In genomic region chr3:129522953-129523352, GRCh38 we compare ENCODE assay signal across 17 cellular contexts. TPM values are rescaled to one million over a fixed set of nuclear protein-coding genes. Genes with fewer than 3 reads are reported as not detected.
DNase-seq lines count a peak whose midpoint lies in the region; ATAC-seq and TF ChIP-seq lines count a peak whose summit lies in the region.
"Had no signal": no experiment of that assay in that cellular context is flagged by ENCODE, and none has a peak within 500 bp of the region (broad histone marks: within the 10 kb centered on the region; RNA-seq: fewer than 3 reads in every experiment).

No MANE protein-coding gene starts in this region.

- H3K4me3 Mint-ChIP-seq in activated T-helper 17 cell treated with anti-CD3 and anti-CD28 coated beads, Interleukin-2, amount 50 U/mL, for 72 hours: no peak overlapping the region
- H3K4me3 Mint-ChIP-seq in nephron: no peak overlapping the region
- H3K4me3 Mint-ChIP-seq: CD4-positive, CD25-positive, alpha-beta regulatory T cell; GM23338 had no signal

- H3K27me3 ChIP-seq in BLaER1 treated with 17β-estradiol and CSF1 and Interleukin-3, amounts not matched to agents 10 nM and 100 nM: no peaks in the 10 kb centered on the region
- H3K27me3 ChIP-seq in H7 (ENCODE audit: control insufficient read depth, insufficient read depth, low read length): no peaks in the 10 kb centered on the region
- H3K27me3 ChIP-seq: BE2C had no signal

- H3K4me1 Mint-ChIP-seq in activated T-helper 17 cell treated with anti-CD3 and anti-CD28 coated beads, Interleukin-2, amount 50 U/mL, for 72 hours: no peaks in the 10 kb centered on the region
- peaks cover 14% of the 10 kb centered on the region for H3K4me1 Mint-ChIP-seq in nephron
- H3K4me1 Mint-ChIP-seq: CD4-positive, CD25-positive, alpha-beta regulatory T cell had no signal

- no peaks in the 10 kb centered on the region for H3K9me3 Mint-ChIP-seq in activated T-helper 17 cell treated with anti-CD3 and anti-CD28 coated beads, Interleukin-2, amount 50 U/mL, for 72 hours
- H3K9me3 Mint-ChIP-seq in nephron: no peaks in the 10 kb centered on the region
- H3K9me3 Mint-ChIP-seq: CD4-positive, CD25-positive, alpha-beta regulatory T cell; GM23338 had no signal

- no peak for ATAC-seq in activated T-helper 17 cell treated with anti-CD3 and anti-CD28 coated beads, Interleukin-2, amount 50 U/mL, for 72 hours (replicated peaks)
- no peak for ATAC-seq in HG03135 (IDR thresholded peaks at IDR 0.05; ENCODE audit: unreplicated experiment)
- ATAC-seq: A549, GM23338 had no signal

- DNase-seq in H7 (peak; percentile 39), substantia nigra (lab: John Stamatoyannopoulos, UW) (no peak), GM10266 (ENCODE audit: extremely low spot score) (no peak), H4 (ENCODE audit: low spot score) (no peak)
- DNase-seq: BE2C; CD4-positive, CD25-positive, alpha-beta regulatory T cell; DMS53; GF-D8; HCEC 1CT; KG1 had no signal

- peaks cover 0 to 15% (median 0%) of the 10 kb centered on the region in 11 experiments; a peak in 4 of 22 replicates for H3K36me3 ChIP-seq in BLaER1 treated with 17β-estradiol and CSF1 and Interleukin-3, amounts not matched to agents 10 nM and 100 nM
- no peaks in the 10 kb centered on the region; the same call in 1 of the 2 replicates for H3K36me3 ChIP-seq in H7 (replicated peaks; ENCODE audit: control insufficient read depth, insufficient read depth, low read length)
- H3K36me3 ChIP-seq: BE2C had no signal

- H3K4me3 ChIP-seq in BLaER1 treated with 17β-estradiol and CSF1 and Interleukin-3, amounts not matched to agents 10 nM and 100 nM: no peak overlapping the region
- H3K4me3 ChIP-seq in H7 (ENCODE audit: insufficient read depth, low read depth, low read length): no peak overlapping the region
- H3K4me3 ChIP-seq: A549, GM23338 had no signal

- H3K9me3 ChIP-seq in BLaER1 treated with 17β-estradiol and CSF1 and Interleukin-3, amounts not matched to agents 10 nM and 100 nM (replicated peaks in 1 of 11): no peaks in the 10 kb centered on the region
- H3K9me3 ChIP-seq: A549, BE2C had no signal

- H3K9ac ChIP-seq in BLaER1 treated with 17β-estradiol and CSF1 and Interleukin-3, amounts not matched to agents 10 nM and 100 nM: no peak overlapping the region

- no peak for TF ChIP-seq CTCF in nephron (IDR thresholded peaks at IDR 0.05; ENCODE audit: unreplicated experiment in 3 of 3)
- TF ChIP-seq CTCF in GM10266 (IDR thresholded peaks at IDR 0.05; ENCODE audit: control insufficient read depth, insufficient read depth, low read depth, missing control alignments): no peak

- H3K4me1 ChIP-seq in BLaER1 treated with 17β-estradiol and CSF1 and Interleukin-3, amounts not matched to agents 10 nM and 100 nM: peaks cover 19 to 59% (median 40%) of the 10 kb centered on the region in 10 experiments; a peak in 19 of 20 replicates
- H3K4me1 ChIP-seq: A549, BE2C had no signal

- H3K27ac Mint-ChIP-seq in activated T-helper 17 cell treated with anti-CD3 and anti-CD28 coated beads, Interleukin-2, amount 50 U/mL, for 72 hours: peak overlapping the region; percentile 68
- H3K27ac Mint-ChIP-seq in nephron: peak overlapping the region in 2 of 3 experiments; percentile 15 to 26
- H3K27ac Mint-ChIP-seq: CD4-positive, CD25-positive, alpha-beta regulatory T cell; GM23338 had no signal

- peak overlapping the region in 4 of 11 experiments; percentile 15 to 32 (median 18); a peak in 4 of 22 replicates for H3K27ac ChIP-seq in BLaER1 treated with 17β-estradiol and CSF1 and Interleukin-3, amounts not matched to agents 10 nM and 100 nM
- no peak overlapping the region for H3K27ac ChIP-seq in substantia nigra (ENCODE audit: low read depth, low read length, poor library complexity, severe bottlenecking)
- H3K27ac ChIP-seq: A549, HL-60 had no signal

- no peaks in the 10 kb centered on the region for H3K36me3 Mint-ChIP-seq in activated T-helper 17 cell treated with anti-CD3 and anti-CD28 coated beads, Interleukin-2, amount 50 U/mL, for 72 hours (ENCODE audit: low read depth)
- no peaks in the 10 kb centered on the region for H3K36me3 Mint-ChIP-seq in nephron (ENCODE audit: low read depth)
- H3K36me3 Mint-ChIP-seq: CD4-positive, CD25-positive, alpha-beta regulatory T cell had no signal

- no peaks in the 10 kb centered on the region for H3K27me3 Mint-ChIP-seq in activated T-helper 17 cell treated with anti-CD3 and anti-CD28 coated beads, Interleukin-2, amount 50 U/mL, for 72 hours
- no peaks in the 10 kb centered on the region for H3K27me3 Mint-ChIP-seq in nephron (ENCODE audit: low read depth)
- H3K27me3 Mint-ChIP-seq: CD4-positive, CD25-positive, alpha-beta regulatory T cell had no signal

- peak overlapping the region; percentile 8 to 84 (median 34); a peak in 15 of 22 replicates for H3K4me2 ChIP-seq in BLaER1 treated with 17β-estradiol and CSF1 and Interleukin-3, amounts not matched to agents 10 nM and 100 nM
- H3K4me2 ChIP-seq: A549, GM23338 had no signal

- no peaks in the 10 kb centered on the region for H4K20me1 ChIP-seq in BLaER1 treated with 17β-estradiol and CSF1 and Interleukin-3, amounts not matched to agents 10 nM and 100 nM

RNA-seq across cellular contexts. Expression of gene RHO, which starts 5.5 kb away (rescaled TPM):
- 0.17 TPM in 1 of 2 replicates, not detected in the other for total RNA-seq in H7 (2014; rRNA removed; shearing (Covaris generic))
- not detected for total RNA-seq in activated T-helper 17 cell treated with anti-CD3 and anti-CD28 coated beads, Interleukin-2, amount 50 U/mL, for 72 hours
- total RNA-seq in H4 (2014; rRNA removed; shearing (Covaris generic)): not detected in 2 replicates
- total RNA-seq: CD4-positive, CD25-positive, alpha-beta regulatory T cell; GM23338 had no signal

RNA-seq across cellular contexts. Expression of gene H1-8, which starts 20.0 kb away (rescaled TPM):
- total RNA-seq in H7 (2014; rRNA removed; shearing (Covaris generic)): not detected in 2 replicates
- not detected for total RNA-seq in activated T-helper 17 cell treated with anti-CD3 and anti-CD28 coated beads, Interleukin-2, amount 50 U/mL, for 72 hours
- total RNA-seq in H4 (2014; rRNA removed; shearing (Covaris generic)): not detected in 2 replicates
- total RNA-seq: CD4-positive, CD25-positive, alpha-beta regulatory T cell; GM23338 had no signal
